1 cellular context compared by ENCODE assay signal in the genomic region with DNA sequence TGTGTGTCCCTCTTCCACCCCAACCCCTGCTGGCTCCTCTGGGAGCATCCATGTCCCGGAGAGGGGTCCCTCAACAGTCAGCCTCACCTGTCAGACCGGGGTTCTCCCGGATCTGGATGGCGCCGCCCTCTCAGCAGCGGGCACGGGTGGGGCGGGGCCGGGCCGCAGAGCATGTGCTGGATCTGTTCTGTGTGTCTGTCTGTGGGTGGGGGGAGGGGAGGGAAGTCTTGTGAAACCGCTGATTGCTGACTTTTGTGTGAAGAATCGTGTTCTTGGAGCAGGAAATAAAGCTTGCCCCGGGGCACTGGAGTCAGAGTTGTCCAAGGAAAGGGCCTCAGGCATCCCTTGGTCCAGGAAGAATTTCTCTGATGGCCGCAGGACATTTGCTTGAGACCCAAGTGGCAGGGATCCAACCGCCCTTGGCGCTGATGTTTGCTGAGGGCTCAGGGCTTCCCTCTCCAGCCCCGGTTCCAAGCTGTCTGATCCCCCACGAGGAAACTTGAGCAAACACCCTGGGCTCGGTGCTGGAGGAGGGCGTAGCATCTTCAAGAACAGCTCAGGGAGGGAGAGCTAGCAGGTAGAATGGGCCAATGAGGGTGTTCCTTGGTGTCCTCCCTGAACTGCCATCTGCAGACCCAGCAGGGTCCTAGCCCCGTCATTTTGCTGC.
TF ChIP-seq lines count a peak whose summit lies in the region.

No MANE protein-coding gene starts in this region.

TF ChIP-seq in H1, 55 proteins besides CTCF, POLR2A, EP300 and RAD21:
- TF ChIP-seq CBX8 (IDR thresholded peaks at IDR 0.05; ENCODE audit: borderline replicate concordance, low read depth, low read length) (no peak), NANOG (IDR thresholded peaks at IDR 0.05; ENCODE audit: insufficient read depth, low read depth, low read length, poor library complexity, severe bottlenecking) (no peak), RBBP5 (IDR thresholded peaks at IDR 0.05; ENCODE audit: borderline replicate concordance, low read depth, low read length) (no peak), RXRA (IDR thresholded peaks at IDR 0.05; ENCODE audit: insufficient read depth, low read depth, low read length) (no peak), KDM1A (IDR thresholded peaks at IDR 0.05; ENCODE audit: borderline replicate concordance, low read length) (peak; percentile 55; the same call in 1 of the 2 replicates), SP2 (IDR thresholded peaks at IDR 0.05; ENCODE audit: low read length) (no peak), RFX5 (IDR thresholded peaks at IDR 0.05; ENCODE audit: borderline replicate concordance, low read depth, low read length) (no peak), TEAD4 (IDR thresholded peaks at IDR 0.05; ENCODE audit: low read depth, low read length) (no peak)
